8 cellular contexts compared by ENCODE assay signal in genomic region chr11:121291896-121292502, GRCh38. TPM values are rescaled to one million over a fixed set of nuclear protein-coding genes. Genes with fewer than 3 reads are reported as not detected.
DNase-seq lines count a peak whose midpoint lies in the region; ATAC-seq and TF ChIP-seq lines count a peak whose summit lies in the region.

No MANE protein-coding gene starts in this region.

- H3K27ac Mint-ChIP-seq in endothelial cell (ENCODE audit: unreplicated experiment): peak overlapping the region; percentile 96

- peak overlapping the region; percentile 89 to 90 for H3K4me3 ChIP-seq in muscle layer of duodenum (ENCODE audit: low read depth in 1 of 2, low read length in 2 of 2)

- no peaks in the 10 kb centered on the region for H3K9me3 Mint-ChIP-seq in endothelial cell (ENCODE audit: unreplicated experiment)

- no peak for TF ChIP-seq CTCF in endothelial cell (IDR thresholded peaks at IDR 0.05; ENCODE audit: unreplicated experiment)

- peaks cover 1% of the 10 kb centered on the region for H3K27me3 Mint-ChIP-seq in endothelial cell (ENCODE audit: unreplicated experiment)

- no peaks in the 10 kb centered on the region for H3K9me3 ChIP-seq in muscle layer of duodenum (ENCODE audit: control insufficient read depth in 1 of 2, low read length in 2 of 2)

- peaks cover 0 to 12% of the 10 kb centered on the region in 2 donors for H3K4me1 ChIP-seq in muscle layer of duodenum (ENCODE audit: control insufficient read depth in 1 of 2, insufficient read depth in 2 of 2, low read length in 2 of 2)

- no peaks in the 10 kb centered on the region for H3K27me3 ChIP-seq in muscle layer of duodenum (ENCODE audit: low read depth, low read length)

- H3K4me3 Mint-ChIP-seq in endothelial cell (ENCODE audit: unreplicated experiment): peak overlapping the region; percentile 99

- H3K36me3 Mint-ChIP-seq in endothelial cell (ENCODE audit: low read depth, unreplicated experiment): peaks cover 4% of the 10 kb centered on the region

- peaks cover 33% of the 10 kb centered on the region for H3K4me1 Mint-ChIP-seq in endothelial cell (ENCODE audit: unreplicated experiment)

- no peaks in the 10 kb centered on the region for H3K36me3 ChIP-seq in muscle layer of duodenum (ENCODE audit: control insufficient read depth in 1 of 2, insufficient read depth in 2 of 2, low read length in 2 of 2)

- peak overlapping the region; percentile 80 for H3K27ac ChIP-seq in muscle layer of duodenum (ENCODE audit: low read length)

- ATAC-seq in GM19438 (IDR thresholded peaks at IDR 0.05; ENCODE audit: low read depth, unreplicated experiment) (peak; percentile 42), HG03442 (IDR thresholded peaks at IDR 0.05; ENCODE audit: unreplicated experiment) (peak; percentile 18)

- DNase-seq in COR-L47 (lab: John Stamatoyannopoulos, UW): peak; percentile 15
- DNase-seq in RPMI8226: peak; percentile 45
- DNase-seq in endothelial cell (ENCODE audit: low spot score): peak; percentile 6
- DNase-seq in NCI-H2081 treated with DMSO at 0.1 percent for 48 hours (lab: John Stamatoyannopoulos, UW): no peak
- no peak for DNase-seq in HCEC 1CT

RNA-seq across cellular contexts. Expression of gene SC5D, which starts 0.6 kb away (rescaled TPM):
- total RNA-seq in endothelial cell (ENCODE audit: unreplicated experiment): 88.8 TPM

Comparison
In these comparisons a context has a peak if more than half of its experiments do, and no peak if none do; other contexts are left out.
1. DNase-seq: peak in COR-L47 (single experiment), RPMI8226 (single experiment) and endothelial cell (single experiment); none in NCI-H2081 treated with DMSO at 0.1 percent for 48 hours (single experiment) and HCEC 1CT (single experiment).